Comparison of ENCODE assay signal across 8 cellular contexts in the genomic region with DNA sequence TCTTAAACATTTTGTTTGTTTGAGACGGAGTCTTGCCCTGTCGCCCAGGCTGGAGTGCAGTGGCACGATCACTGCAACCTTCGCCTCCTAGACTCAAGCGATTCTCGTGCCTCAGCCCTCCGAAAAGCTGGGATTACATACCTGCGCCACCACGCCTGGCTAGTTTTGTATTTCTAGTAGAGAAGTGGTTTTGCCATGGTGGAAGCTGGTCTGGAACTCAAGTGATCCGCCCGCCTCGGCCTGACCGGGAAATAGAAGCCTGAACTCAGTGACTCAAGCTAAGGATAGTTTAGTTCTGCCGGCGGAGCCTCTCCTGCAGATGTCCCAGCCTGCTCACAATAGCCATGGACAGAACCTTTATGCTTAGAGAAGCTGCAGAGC. TPM values are rescaled to one million over a fixed set of nuclear protein-coding genes. Genes with fewer than 3 reads are reported as not detected.
A peak's percentile ranks its signal among the peaks of the same experiment; 100 is the strongest.
DNase-seq lines count a peak whose midpoint lies in the region; ATAC-seq and TF ChIP-seq lines count a peak whose summit lies in the region.

No MANE protein-coding gene starts in this region.

- peak overlapping the region; percentile 77 for H3K4me3 ChIP-seq in coronary artery

- peak overlapping the region; percentile 79 to 91 for H3K27ac ChIP-seq in coronary artery

- H3K36me3 Mint-ChIP-seq in T-helper 1 cell treated with Interleukin-12 subunit alpha and Interleukin-12 subunit beta and Interleukin-4 antibody, amounts not matched to agents 30 μg/mL and 1 μg/mL, for 36 hours (ENCODE audit: low read depth): peaks cover 24% of the 10 kb centered on the region

- no peaks in the 10 kb centered on the region for H3K9me3 Mint-ChIP-seq in T-helper 1 cell treated with Interleukin-12 subunit alpha and Interleukin-12 subunit beta and Interleukin-4 antibody, amounts not matched to agents 30 μg/mL and 1 μg/mL, for 36 hours

- H3K27me3 Mint-ChIP-seq in T-helper 1 cell treated with Interleukin-12 subunit alpha and Interleukin-12 subunit beta and Interleukin-4 antibody, amounts not matched to agents 30 μg/mL and 1 μg/mL, for 36 hours (ENCODE audit: low read depth): no peaks in the 10 kb centered on the region

- peak overlapping the region; percentile 99 for H3K27ac Mint-ChIP-seq in T-helper 1 cell treated with Interleukin-12 subunit alpha and Interleukin-12 subunit beta and Interleukin-4 antibody, amounts not matched to agents 30 μg/mL and 1 μg/mL, for 36 hours

- peaks cover 16% of the 10 kb centered on the region for H3K4me1 Mint-ChIP-seq in T-helper 1 cell treated with Interleukin-12 subunit alpha and Interleukin-12 subunit beta and Interleukin-4 antibody, amounts not matched to agents 30 μg/mL and 1 μg/mL, for 36 hours (ENCODE audit: low read depth)

- DNase-seq in EH (ENCODE audit: low read depth) (peak; percentile 79), GM20000 (ENCODE audit: low spot score) (peak; percentile 47), HS-27A (ENCODE audit: low read depth) (peak; percentile 29), coronary artery (ENCODE audit: low spot score) (peak; percentile 71), left lobe of liver (ENCODE audit: low spot score) (peak; percentile 52), retina (no peak)
- peak; percentile 1 for DNase-seq in stimulated activated CD8-positive, alpha-beta memory T cell treated with anti-CD3 and anti-CD28 coated beads, Interleukin-15, amount 100 ng/mL, for 1 hour (ENCODE audit: low read depth)

- TF ChIP-seq CTCF in GM20000 (IDR thresholded peaks at IDR 0.05; ENCODE audit: extremely low read depth, missing control alignments) (no peak), coronary artery (IDR thresholded peaks at IDR 0.05) (no peak)

- H3K4me3 Mint-ChIP-seq in T-helper 1 cell treated with Interleukin-12 subunit alpha and Interleukin-12 subunit beta and Interleukin-4 antibody, amounts not matched to agents 30 μg/mL and 1 μg/mL, for 36 hours: peak overlapping the region; percentile 100

- ATAC-seq in left lobe of liver: peak; percentile 57

RNA-seq across cellular contexts. Expression of gene ZNF254, which starts 53.0 kb away (rescaled TPM):
- 5.8 TPM for total RNA-seq in left lobe of liver
